Comparison of ENCODE assay signal across 14 cellular contexts in genomic region chr20:7883309-7883708, GRCh38. TPM values are rescaled to one million over a fixed set of nuclear protein-coding genes. Genes with fewer than 3 reads are reported as not detected.
DNase-seq lines count a peak whose midpoint lies in the region; ATAC-seq lines count a peak whose summit lies in the region.
"Had no signal": no experiment of that assay in that cellular context is flagged by ENCODE, and none has a peak within 500 bp of the region (broad histone marks: within the 10 kb centered on the region; RNA-seq: fewer than 3 reads in every experiment).

No MANE protein-coding gene starts in this region.

- ATAC-seq in left lobe of liver: no peak
- ATAC-seq in activated CD4-positive, CD25-positive, alpha-beta regulatory T cell treated with anti-CD3 and anti-CD28 coated beads, Interleukin-2, amount 50 U/mL, for 24 hours: no peak
- ATAC-seq: GM23338 had no signal

- DNase-seq in NCI-H1092 treated with DMSO at 0.1 percent for 48 hours (lab: John Stamatoyannopoulos, UW) (peak; percentile 11), NCI-H1092 (lab: John Stamatoyannopoulos, UW) (no peak), COLO829 (ENCODE audit: low spot score) (peak; percentile 82), RPMI7951 (ENCODE audit: low read depth) (peak; percentile 43), pons (ENCODE audit: low spot score) (peak; percentile 20), left lobe of liver (ENCODE audit: low spot score) (no peak)
- DNase-seq: 8988T; Calu3; CD4-positive, alpha-beta memory T cell; HCEC 1CT had no signal

RNA-seq across cellular contexts. Expression of gene HAO1, which starts 56.9 kb away (rescaled TPM):
- total RNA-seq in RPMI7951 (2014; rRNA removed; shearing (Covaris generic)): 0.20 TPM in 1 of 2 replicates, not detected in the other
- total RNA-seq in left lobe of liver: 224 TPM
- total RNA-seq: A673; Calu3; CD4-positive, alpha-beta memory T cell; GM23338; HT-29 had no signal

Comparison
In these comparisons a context has a peak if more than half of its experiments do, and no peak if none do; other contexts are left out.
1. DNase-seq: peak in NCI-H1092 treated with DMSO at 0.1 percent for 48 hours (single experiment), COLO829 (single experiment), RPMI7951 (single experiment) and pons (single experiment); none in NCI-H1092 (single experiment) and left lobe of liver (single experiment).
2. RNA of gene HAO1, which starts 56.9 kb away (total RNA-seq): 224 TPM in left lobe of liver (single experiment); 0.20 TPM in RPMI7951; every median in the first group is over 100 times any median in the second.